12 cellular contexts compared by ENCODE assay signal in genomic region chr17:9024497-9024896, GRCh38. TPM values are rescaled to one million over a fixed set of nuclear protein-coding genes. Genes with fewer than 3 reads are reported as not detected.
DNase-seq lines count a peak whose midpoint lies in the region; ATAC-seq and TF ChIP-seq lines count a peak whose summit lies in the region.
"Had no signal": no experiment of that assay in that cellular context is flagged by ENCODE, and none has a peak within 500 bp of the region (broad histone marks: within the 10 kb centered on the region; RNA-seq: fewer than 3 reads in every experiment).

No MANE protein-coding gene starts in this region.

- H3K18ac ChIP-seq in H9 (ENCODE audit: insufficient read length, low read depth, low read length) = no peak overlapping the region

- H3K27ac ChIP-seq in H9 (ENCODE audit: insufficient read length, low read depth, low read length) = no peak overlapping the region
- H3K27ac ChIP-seq: breast epithelium, C4-2B had no signal

- intact Hi-C loops in activated T-helper 1 cell treated with anti-CD3 and anti-CD28 coated beads, Interleukin-12 subunit alpha, Interleukin-12 subunit beta, Interleukin-2, Interleukin-4 antibody, amounts not matched to agents 30 ng/mL and 10 ng/mL and 1 ng/mL, durations not matched to agents 14 hours and 24 hours and 36 hours (cut with micrococcal nuclease) = loop anchor here (10.0 kb wide), 2 partner anchors 270 to 1810 kb away; partner anchors contain the start of genes ACADVL and DLG4

- WGBS in H9 (ENCODE audit: extremely low coverage, insufficient read length, low lambda C conversion rate) = no CpG with 5 or more reads among the region's 14 CpGs

- H3K4me1 Mint-ChIP-seq in H9 = peaks cover 44 to 52% of the 10 kb centered on the region in 2 experiments
- peaks cover 4% of the 10 kb centered on the region for H3K4me1 Mint-ChIP-seq in activated T-helper 1 cell treated with anti-CD3 and anti-CD28 coated beads, Interleukin-12 subunit alpha, Interleukin-12 subunit beta, Interleukin-2, Interleukin-4 antibody, amounts not matched to agents 30 ng/mL and 10 ng/mL and 1 ng/mL, durations not matched to agents 14 hours and 24 hours and 36 hours (ENCODE audit: low read depth)

- H2BK15ac ChIP-seq in H9 (ENCODE audit: low read depth, low read length) = no peak overlapping the region

- H2BK12ac ChIP-seq in H9 (ENCODE audit: insufficient read length, low read depth, low read length) = no peak overlapping the region

- no peaks in the 10 kb centered on the region for H3K79me2 ChIP-seq in H9 (ENCODE audit: insufficient read depth, low read length)

- H2AFZ ChIP-seq in H9 (ENCODE audit: low read length) = no peak overlapping the region

- no peak overlapping the region for H3K9ac ChIP-seq in H9 (ENCODE audit: extremely low read depth, insufficient read length, low read length)

- H3K79me1 ChIP-seq in H9 (ENCODE audit: insufficient read depth, low read depth, low read length, poor library complexity, severe bottlenecking) = no peaks in the 10 kb centered on the region

- no peak overlapping the region for H3K14ac ChIP-seq in H9 (ENCODE audit: insufficient read depth, low read length)

- no peak overlapping the region for H3K27ac Mint-ChIP-seq in H9
- peak overlapping the region; percentile 50 for H3K27ac Mint-ChIP-seq in activated T-helper 1 cell treated with anti-CD3 and anti-CD28 coated beads, Interleukin-12 subunit alpha, Interleukin-12 subunit beta, Interleukin-2, Interleukin-4 antibody, amounts not matched to agents 30 ng/mL and 10 ng/mL and 1 ng/mL, durations not matched to agents 14 hours and 24 hours and 36 hours
- H3K27ac Mint-ChIP-seq: activated CD8-positive, alpha-beta T cell treated with anti-CD3 and anti-CD28 coated beads for 36 hours had no signal

- DNase-seq in H9 = peak; percentile 71
- DNase-seq in activated T-helper 1 cell treated with anti-CD3 and anti-CD28 coated beads, Interleukin-12 subunit alpha, Interleukin-12 subunit beta, Interleukin-2, Interleukin-4 antibody, amounts not matched to agents 30 ng/mL and 10 ng/mL and 1 ng/mL, durations not matched to agents 14 hours and 24 hours and 36 hours (ENCODE audit: low spot score) = no peak
- peak; percentile 46 for DNase-seq in left kidney (ENCODE audit: low read depth, low spot score)
- DNase-seq in retina = peak; percentile 47
- no peak for DNase-seq in NOMO-1 (lab: John Stamatoyannopoulos, UW; ENCODE audit: unreplicated experiment in 2 of 2)
- no peak for DNase-seq in RKO (ENCODE audit: low spot score)
- DNase-seq: activated CD8-positive, alpha-beta T cell treated with anti-CD3 and anti-CD28 coated beads for 36 hours; activated naive CD4-positive, alpha-beta T cell treated with anti-CD3 and anti-CD28 coated beads, Interleukin-2, amount 10 ng/mL, durations not matched to agents 7 days and 5 days; KG1 had no signal

- no peak overlapping the region for H4K91ac ChIP-seq in H9 (ENCODE audit: insufficient read length, low read depth, low read length)

- H3K36me3 Mint-ChIP-seq in H9 (ENCODE audit: insufficient read depth in 1 of 3, low read depth in 3 of 3) = no peaks in the 10 kb centered on the region
- no peaks in the 10 kb centered on the region for H3K36me3 Mint-ChIP-seq in activated T-helper 1 cell treated with anti-CD3 and anti-CD28 coated beads, Interleukin-12 subunit alpha, Interleukin-12 subunit beta, Interleukin-2, Interleukin-4 antibody, amounts not matched to agents 30 ng/mL and 10 ng/mL and 1 ng/mL, durations not matched to agents 14 hours and 24 hours and 36 hours (ENCODE audit: low read depth)

- peaks cover 15% of the 10 kb centered on the region for H3K23me2 ChIP-seq in H9 (ENCODE audit: insufficient read length, low read depth, low read length, poor library complexity, severe bottlenecking)

- H3K27me3 ChIP-seq in H9 (ENCODE audit: insufficient read depth, low read length) = peaks cover 50% of the 10 kb centered on the region

- no peak overlapping the region for H2BK5ac ChIP-seq in H9 (ENCODE audit: insufficient read length, low read length)

- H4K5ac ChIP-seq in H9 (ENCODE audit: insufficient read length, low read depth, low read length) = no peak overlapping the region

- peaks cover 0 to 8% of the 10 kb centered on the region in 2 experiments; a peak in 1 of 5 replicates for H3K9me3 Mint-ChIP-seq in H9
- no peaks in the 10 kb centered on the region for H3K9me3 Mint-ChIP-seq in activated T-helper 1 cell treated with anti-CD3 and anti-CD28 coated beads, Interleukin-12 subunit alpha, Interleukin-12 subunit beta, Interleukin-2, Interleukin-4 antibody, amounts not matched to agents 30 ng/mL and 10 ng/mL and 1 ng/mL, durations not matched to agents 14 hours and 24 hours and 36 hours
- H3K9me3 Mint-ChIP-seq: activated CD8-positive, alpha-beta T cell treated with anti-CD3 and anti-CD28 coated beads for 36 hours; activated naive CD4-positive, alpha-beta T cell treated with anti-CD3 and anti-CD28 coated beads, Interleukin-2, amount 10 ng/mL, durations not matched to agents 7 days and 5 days had no signal

- H3K4me2 ChIP-seq in H9 (ENCODE audit: insufficient read depth, insufficient read length, low read length) = peak overlapping the region; percentile 50

- no peak overlapping the region for H3T11ph ChIP-seq in H9 (ENCODE audit: low read length)

- no peaks in the 10 kb centered on the region for H3K9me3 ChIP-seq in H9 (ENCODE audit: control insufficient read depth, low read depth, low read length)
- H3K9me3 ChIP-seq: breast epithelium had no signal

- no peak for ATAC-seq in GM19397 (IDR thresholded peaks at IDR 0.05; ENCODE audit: unreplicated experiment)
- ATAC-seq: activated CD8-positive, alpha-beta T cell treated with anti-CD3 and anti-CD28 coated beads for 36 hours had no signal

- H4K20me1 ChIP-seq in H9 (ENCODE audit: control insufficient read depth, insufficient read depth, insufficient read length) = peaks cover 3% of the 10 kb centered on the region

- H3K4me3 Mint-ChIP-seq in H9 = peak overlapping the region; percentile 37 to 65
- no peak overlapping the region for H3K4me3 Mint-ChIP-seq in activated T-helper 1 cell treated with anti-CD3 and anti-CD28 coated beads, Interleukin-12 subunit alpha, Interleukin-12 subunit beta, Interleukin-2, Interleukin-4 antibody, amounts not matched to agents 30 ng/mL and 10 ng/mL and 1 ng/mL, durations not matched to agents 14 hours and 24 hours and 36 hours
- H3K4me3 Mint-ChIP-seq: activated CD8-positive, alpha-beta T cell treated with anti-CD3 and anti-CD28 coated beads for 36 hours had no signal

- H3K4me1 ChIP-seq in H9 (ENCODE audit: insufficient read depth, low read length) = peaks cover 3% of the 10 kb centered on the region; the same call in 1 of the 2 replicates
- H3K4me1 ChIP-seq: breast epithelium had no signal

- H2AK5ac ChIP-seq in H9 (ENCODE audit: insufficient read length, low read length) = no peak overlapping the region

- no peak overlapping the region for H3K23ac ChIP-seq in H9 (ENCODE audit: insufficient read length, low read depth, low read length)

- no peak overlapping the region for H3K4ac ChIP-seq in H9 (ENCODE audit: low read depth, low read length)

- H2BK120ac ChIP-seq in H9 (ENCODE audit: low read depth, low read length, poor library complexity, severe bottlenecking) = no peak overlapping the region

- peaks cover 80% of the 10 kb centered on the region for H3K27me3 Mint-ChIP-seq in H9 (ENCODE audit: low read depth)
- peaks cover 65% of the 10 kb centered on the region for H3K27me3 Mint-ChIP-seq in activated T-helper 1 cell treated with anti-CD3 and anti-CD28 coated beads, Interleukin-12 subunit alpha, Interleukin-12 subunit beta, Interleukin-2, Interleukin-4 antibody, amounts not matched to agents 30 ng/mL and 10 ng/mL and 1 ng/mL, durations not matched to agents 14 hours and 24 hours and 36 hours (ENCODE audit: insufficient read depth)

- no peak overlapping the region for H4K8ac ChIP-seq in H9 (replicated peaks; ENCODE audit: insufficient read length, low read depth, low read length)

- H2BK20ac ChIP-seq in H9 (ENCODE audit: low read depth, low read length, poor library complexity, severe bottlenecking) = no peak overlapping the region

- no peak for TF ChIP-seq CTCF in H9 (conservative IDR thresholded peaks at IDR 0.05)

- H3K56ac ChIP-seq in H9 (ENCODE audit: insufficient read length, low read depth, low read length) = no peak overlapping the region

RNA-seq across cellular contexts. Expression of gene NTN1, which starts 3.2 kb away (rescaled TPM):
- 1.2 and 1.3 TPM in 2 replicates for total RNA-seq in H9 (2021)
- total RNA-seq in activated T-helper 1 cell treated with anti-CD3 and anti-CD28 coated beads, Interleukin-12 subunit alpha, Interleukin-12 subunit beta, Interleukin-2, Interleukin-4 antibody, amounts not matched to agents 30 ng/mL and 10 ng/mL and 1 ng/mL, durations not matched to agents 14 hours and 24 hours and 36 hours = 0.34 and 0.44 TPM in 2 replicates

RNA-seq across cellular contexts. Expression of gene PIK3R5, which starts 59.0 kb away (rescaled TPM):
- total RNA-seq in H9 (2021) = 1.4 and 1.7 TPM in 2 replicates
- total RNA-seq in activated T-helper 1 cell treated with anti-CD3 and anti-CD28 coated beads, Interleukin-12 subunit alpha, Interleukin-12 subunit beta, Interleukin-2, Interleukin-4 antibody, amounts not matched to agents 30 ng/mL and 10 ng/mL and 1 ng/mL, durations not matched to agents 14 hours and 24 hours and 36 hours = 30.5 and 33.6 TPM in 2 replicates

Comparison
In these comparisons a context has a peak if more than half of its experiments do, and no peak if none do; other contexts are left out.
1. DNase-seq: peak in H9 (single experiment), left kidney (single experiment) and retina (single experiment); none in activated T-helper 1 cell treated with anti-CD3 and anti-CD28 coated beads, Interleukin-12 subunit alpha, Interleukin-12 subunit beta, Interleukin-2, Interleukin-4 antibody, amounts not matched to agents 30 ng/mL and 10 ng/mL and 1 ng/mL, durations not matched to agents 14 hours and 24 hours and 36 hours (single experiment), NOMO-1 (0 of 2) and RKO (single experiment).
2. RNA of gene PIK3R5, which starts 59.0 kb away (total RNA-seq): 30.5 to 33.6 TPM in activated T-helper 1 cell treated with anti-CD3 and anti-CD28 coated beads, Interleukin-12 subunit alpha, Interleukin-12 subunit beta, Interleukin-2, Interleukin-4 antibody, amounts not matched to agents 30 ng/mL and 10 ng/mL and 1 ng/mL, durations not matched to agents 14 hours and 24 hours and 36 hours; 1.4 to 1.7 TPM in H9; every median in the first group is over 10 times any median in the second.